ENCODE assay signal across 23 cellular contexts in the genomic region with DNA sequence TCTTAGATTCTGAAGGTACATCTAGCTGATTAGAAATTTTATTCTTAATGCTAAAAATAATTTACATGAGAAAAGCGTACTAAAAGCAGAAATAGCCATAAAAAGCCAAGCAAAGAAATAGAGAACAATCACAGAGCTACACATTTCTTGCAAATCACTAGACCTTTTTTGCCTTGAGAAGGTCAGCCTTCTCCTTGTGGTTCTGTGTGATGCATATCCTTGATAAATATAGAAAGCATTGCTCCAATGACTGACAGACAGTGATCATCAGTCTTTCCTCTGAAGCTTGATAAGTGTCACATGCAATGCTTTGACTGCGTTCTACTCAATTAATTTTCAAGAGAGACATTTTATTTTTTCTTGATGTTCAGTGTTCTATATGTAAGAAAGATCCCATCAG.
"Had no signal": no experiment of that assay in that cellular context is flagged by ENCODE, and none has a peak within 500 bp of the region (broad histone marks: within the 10 kb centered on the region; RNA-seq: fewer than 3 reads in every experiment).

No MANE protein-coding gene starts in this region.

- H3K9me3 ChIP-seq: colonic mucosa, esophagus muscularis mucosa, esophagus squamous epithelium, gastrocnemius medialis, gastroesophageal sphincter, heart left ventricle, heart right ventricle had no signal

- DNase-seq: colonic mucosa; cortex of kidney; dermis blood vessel endothelial cell; dorsolateral prefrontal cortex; effector CD4-positive, alpha-beta T cell; effector CD8-positive, alpha-beta T cell; effector memory CD4-positive, alpha-beta T cell; effector memory CD8-positive, alpha-beta T cell; endodermal cell; erythroblast; esophagus squamous epithelium; foreskin fibroblast; foreskin keratinocyte; foreskin melanocyte; gastrocnemius medialis; glutamatergic neuron; head of caudate nucleus; heart left ventricle; heart right ventricle had no signal

- H3K36me3 ChIP-seq: colonic mucosa, esophagus muscularis mucosa, esophagus squamous epithelium, gastrocnemius medialis, gastroesophageal sphincter, heart left ventricle, heart right ventricle had no signal

- H3K4me3 ChIP-seq: colonic mucosa, coronary artery, dorsolateral prefrontal cortex, esophagus muscularis mucosa, esophagus squamous epithelium, gastrocnemius medialis, gastroesophageal sphincter, heart left ventricle, heart right ventricle had no signal

- H3K27me3 ChIP-seq: colonic mucosa, esophagus muscularis mucosa, esophagus squamous epithelium, gastrocnemius medialis, gastroesophageal sphincter had no signal

- H3K27ac ChIP-seq: colonic mucosa, coronary artery, dorsolateral prefrontal cortex, epithelial cell of prostate, esophagus muscularis mucosa, esophagus squamous epithelium, foreskin keratinocyte, gastrocnemius medialis, gastroesophageal sphincter, heart left ventricle, heart right ventricle had no signal
